ENCODE assay signal across 34 cellular contexts in the genomic region with DNA sequence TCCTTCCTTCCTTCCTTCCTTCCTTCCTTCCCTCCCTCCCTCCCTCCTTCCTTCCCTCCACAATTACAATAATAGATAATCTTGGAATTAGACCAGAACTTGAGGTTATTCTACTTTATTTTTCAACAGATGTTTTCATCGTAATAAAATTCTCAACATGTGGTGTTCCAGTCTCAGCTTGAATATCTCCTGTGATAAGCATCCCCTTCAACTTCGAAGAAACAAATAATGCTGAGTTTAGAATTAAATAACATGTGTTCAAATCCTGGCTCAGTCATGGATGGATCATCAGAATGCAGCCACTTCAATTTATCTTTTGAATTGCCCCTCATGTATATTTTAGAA.
"Had no signal": no experiment of that assay in that cellular context is flagged by ENCODE, and none has a peak within 500 bp of the region (broad histone marks: within the 10 kb centered on the region; RNA-seq: fewer than 3 reads in every experiment).

No MANE protein-coding gene starts in this region.

- H3K27me3 ChIP-seq: MG63 had no signal

- H3K4me3 ChIP-seq: MG63 had no signal

- DNase-seq: Karpas-422, Kasumi-1, MG63, MM.1S, MV-4-11, NCI-H1048, NCI-H1092, NCI-H1092 treated with DMSO at 0.1 percent for 48 hours, NCI-H1105, NCI-H1105 treated with DMSO at 0.1 percent for 48 hours, NCI-H1417, NCI-H1417 treated with DMSO at 0.1 percent for 48 hours, NCI-H1436, NCI-H1436 treated with DMSO at 0.1 percent for 48 hours, NCI-H146, NCI-H1694, NCI-H1694 treated with DMSO at 0.1 percent for 48 hours, NCI-H187, NCI-H187 treated with DMSO at 0.1 percent for 48 hours, NCI-H1930, NCI-H2029, NCI-H2029 treated with DMSO at 0.1 percent for 48 hours, NCI-H2081, NCI-H2081 treated with DMSO at 0.1 percent for 48 hours, NCI-H2107, NCI-H2171, NCI-H2171 treated with DMSO at 0.1 percent for 48 hours, NCI-H2227 treated with DMSO at 0.1 percent for 48 hours, NCI-H226, NCI-H345, NCI-H446, NCI-H446 treated with DMSO at 0.1 percent for 48 hours, NCI-H510A, NCI-H510A treated with DMSO at 0.1 percent for 48 hours had no signal

- H3K36me3 ChIP-seq: MG63 had no signal

- H3K9me3 ChIP-seq: MG63 had no signal
